ENCODE assay signal across 13 cellular contexts in the genomic region with DNA sequence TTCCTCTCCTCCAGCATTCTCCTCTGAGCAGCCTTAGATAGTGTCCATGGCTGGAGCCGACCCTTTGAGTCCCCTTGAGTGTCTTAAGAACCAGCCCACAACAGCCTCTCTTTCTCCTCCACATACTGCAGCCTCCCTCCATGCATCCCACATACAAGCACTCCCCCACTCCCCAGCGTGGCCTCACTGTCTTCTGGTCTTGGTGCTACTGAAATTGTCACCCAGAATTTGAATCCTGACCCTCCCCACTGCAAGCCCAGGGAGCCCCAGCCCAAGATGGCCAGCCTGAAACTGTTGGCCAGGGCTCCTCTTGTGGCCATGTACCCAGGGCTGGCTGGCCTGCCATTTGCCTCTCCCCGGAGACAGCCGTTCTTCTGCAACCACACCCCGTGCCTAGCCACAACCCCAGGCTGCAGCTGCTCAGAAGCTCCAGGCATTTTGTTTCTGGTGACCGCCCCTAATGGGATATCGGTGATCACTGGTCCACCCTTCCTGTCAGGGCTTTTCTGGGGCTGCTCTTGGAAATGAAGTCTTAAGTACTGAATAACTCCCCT. TPM values are rescaled to one million over a fixed set of nuclear protein-coding genes. Genes with fewer than 3 reads are reported as not detected.
DNase-seq lines count a peak whose midpoint lies in the region; ATAC-seq and TF ChIP-seq lines count a peak whose summit lies in the region.
"Had no signal": no experiment of that assay in that cellular context is flagged by ENCODE, and none has a peak within 500 bp of the region (broad histone marks: within the 10 kb centered on the region; RNA-seq: fewer than 3 reads in every experiment).

No MANE protein-coding gene starts in this region.

- H3K4me1 ChIP-seq in Caco-2 (no peaks in the 10 kb centered on the region), HAP-1 (no peaks in the 10 kb centered on the region), endodermal cell (ENCODE audit: control insufficient read depth, insufficient read depth, low read length) (no peaks in the 10 kb centered on the region)

- in situ Hi-C loops in HAP-1 (cut with MboI; ENCODE audit: low sequenced_read_pairs): no loop called here

- DNase-seq in Caco-2 (no peak), myocyte (ENCODE audit: low read depth) (peak; percentile 93), HAP-1 (ENCODE audit: low spot score in 2 of 2) (no peak), hepatic stellate cell (ENCODE audit: low spot score) (no peak), endodermal cell (no peak), NCI-H345 treated with DMSO at 0.1 percent for 48 hours (lab: John Stamatoyannopoulos, UW; ENCODE audit: unreplicated experiment) (no peak)
- DNase-seq in activated CD8-positive, alpha-beta T cell treated with anti-CD3 and anti-CD28 coated beads, Interleukin-2, amount 10 ng/mL, durations not matched to agents 7 days and 5 days: no peak
- DNase-seq: dermis blood vessel endothelial cell, hippocampal formation, KG1, NCI-H774, SW 1271 had no signal

- CTCF ChIA-PET in Caco-2 (lab: Charles Lee): interaction anchor here (0.9 kb wide), 1 partner anchor 74 kb away, joined by 4 read pairs; no protein-coding TSS in a partner anchor
- CTCF ChIA-PET in activated CD8-positive, alpha-beta T cell treated with anti-CD3 and anti-CD28 coated beads, Interleukin-2, amount 10 ng/mL, durations not matched to agents 7 days and 5 days (lab: Charles Lee): interaction anchor here (1.0 to 2.5 kb wide), 4 partner anchors 13 to 141 kb away, joined by 3 to 8 read pairs (median 4); no protein-coding TSS in a partner anchor

- no TSS peak for BruUV-seq in Caco-2 (replicated peaks; lab: Mats Ljungman, UMichigan)

- H3K4me1 Mint-ChIP-seq in Caco-2 (ENCODE audit: low read depth, unreplicated experiment) (peaks cover 6% of the 10 kb centered on the region), endodermal cell (peaks cover 12% of the 10 kb centered on the region)
- peaks cover 68% of the 10 kb centered on the region for H3K4me1 Mint-ChIP-seq in activated CD8-positive, alpha-beta T cell treated with anti-CD3 and anti-CD28 coated beads, Interleukin-2, amount 10 ng/mL, durations not matched to agents 7 days and 5 days (ENCODE audit: low read depth)

- H3K4me3 ChIP-seq in Caco-2 (ENCODE audit: low read depth, low read length) (no peak overlapping the region), HAP-1 (no peak overlapping the region), endodermal cell (ENCODE audit: low read length) (no peak overlapping the region)

- intact Hi-C loops in Caco-2 (cut with micrococcal nuclease; ENCODE audit: unreplicated experiment): no loop called here

- H3K27me3 ChIP-seq in Caco-2 (replicated peaks; ENCODE audit: control insufficient read depth, insufficient read depth, low read length): no peaks in the 10 kb centered on the region
- H3K27me3 ChIP-seq in HAP-1 (ENCODE audit: low read depth): no peaks in the 10 kb centered on the region
- no peaks in the 10 kb centered on the region for H3K27me3 ChIP-seq in endodermal cell (ENCODE audit: control insufficient read depth, insufficient read depth, low read length, poor library complexity, severe bottlenecking)

- H3K27me3 Mint-ChIP-seq in Caco-2 (ENCODE audit: insufficient read depth, unreplicated experiment): no peaks in the 10 kb centered on the region
- no peaks in the 10 kb centered on the region for H3K27me3 Mint-ChIP-seq in activated CD8-positive, alpha-beta T cell treated with anti-CD3 and anti-CD28 coated beads, Interleukin-2, amount 10 ng/mL, durations not matched to agents 7 days and 5 days (ENCODE audit: low read depth)
- H3K27me3 Mint-ChIP-seq in endodermal cell (ENCODE audit: insufficient read depth): no peaks in the 10 kb centered on the region

- H3K27ac Mint-ChIP-seq in Caco-2 (ENCODE audit: unreplicated experiment) (peak overlapping the region; percentile 9), endodermal cell (no peak overlapping the region)
- H3K27ac Mint-ChIP-seq in activated CD8-positive, alpha-beta T cell treated with anti-CD3 and anti-CD28 coated beads, Interleukin-2, amount 10 ng/mL, durations not matched to agents 7 days and 5 days: peak overlapping the region; percentile 72

- POLR2A ChIA-PET in Caco-2 (lab: Charles Lee): no interaction called here
- POLR2A ChIA-PET in activated CD8-positive, alpha-beta T cell treated with anti-CD3 and anti-CD28 coated beads, Interleukin-2, amount 10 ng/mL, durations not matched to agents 7 days and 5 days (lab: Charles Lee): no interaction called here

- TF ChIP-seq CTCF in Caco-2 (IDR thresholded peaks at IDR 0.05; ENCODE audit: insufficient read depth in 1 of 2, low read depth in 1 of 2, low read length in 1 of 2, severe bottlenecking in 1 of 2, unreplicated experiment in 1 of 2): no peak
- no peak for TF ChIP-seq CTCF in endodermal cell (conservative IDR thresholded peaks at IDR 0.05)

- ATAC-seq in GM21576 (IDR thresholded peaks at IDR 0.05; ENCODE audit: unreplicated experiment): peak; percentile 16
- no peak for ATAC-seq in activated CD8-positive, alpha-beta T cell treated with anti-CD3 and anti-CD28 coated beads, Interleukin-2, amount 10 ng/mL, durations not matched to agents 7 days and 5 days

- no peaks in the 10 kb centered on the region for H3K9me3 ChIP-seq in Caco-2
- no peaks in the 10 kb centered on the region for H3K9me3 ChIP-seq in HAP-1
- H3K9me3 ChIP-seq in endodermal cell (ENCODE audit: control insufficient read depth, low read length): no peaks in the 10 kb centered on the region

- no peak overlapping the region for H3K9ac ChIP-seq in endodermal cell (ENCODE audit: extremely low read depth, low read length, poor library complexity, severe bottlenecking)

- H3K4me3 Mint-ChIP-seq in Caco-2 (ENCODE audit: unreplicated experiment) (no peak overlapping the region), endodermal cell (no peak overlapping the region)
- H3K4me3 Mint-ChIP-seq in activated CD8-positive, alpha-beta T cell treated with anti-CD3 and anti-CD28 coated beads, Interleukin-2, amount 10 ng/mL, durations not matched to agents 7 days and 5 days: no peak overlapping the region

- H3K36me3 Mint-ChIP-seq in Caco-2 (ENCODE audit: insufficient read depth, unreplicated experiment): peaks cover 95% of the 10 kb centered on the region
- H3K36me3 Mint-ChIP-seq in activated CD8-positive, alpha-beta T cell treated with anti-CD3 and anti-CD28 coated beads, Interleukin-2, amount 10 ng/mL, durations not matched to agents 7 days and 5 days (ENCODE audit: low read depth): peaks cover 73% of the 10 kb centered on the region
- peaks cover 51% of the 10 kb centered on the region for H3K36me3 Mint-ChIP-seq in endodermal cell (ENCODE audit: low read depth)

- H3K27ac ChIP-seq in endodermal cell (ENCODE audit: low read depth, low read length): no peak overlapping the region

- peaks cover 13% of the 10 kb centered on the region for H3K36me3 ChIP-seq in Caco-2 (ENCODE audit: control insufficient read depth, insufficient read depth, low read length)
- peaks cover 3% of the 10 kb centered on the region for H3K36me3 ChIP-seq in HAP-1 (replicated peaks)
- peaks cover 75% of the 10 kb centered on the region for H3K36me3 ChIP-seq in endodermal cell (ENCODE audit: control insufficient read depth, insufficient read depth, low read length)

- WGBS in endodermal cell (ENCODE audit: insufficient coverage in 1 of 2, insufficient read length in 1 of 2), 2 experiments: 94 to 97% methylated on average over 5 to 7 of the region's 7 CpGs

- no peaks in the 10 kb centered on the region for H3K9me3 Mint-ChIP-seq in Caco-2 (ENCODE audit: unreplicated experiment)
- no peaks in the 10 kb centered on the region for H3K9me3 Mint-ChIP-seq in activated CD8-positive, alpha-beta T cell treated with anti-CD3 and anti-CD28 coated beads, Interleukin-2, amount 10 ng/mL, durations not matched to agents 7 days and 5 days (ENCODE audit: insufficient read depth)
- H3K9me3 Mint-ChIP-seq in endodermal cell: no peaks in the 10 kb centered on the region

RNA-seq across cellular contexts. Expression of a gene that starts 18.8 kb away (rescaled TPM):
- total RNA-seq in Caco-2 (2022) (0.09 and 0.23 TPM in 2 replicates), myocyte (not detected in 2 replicates), endodermal cell (under 1 TPM in 1 of 2 donors, not detected in 1; 0.13 TPM)
- under 1 TPM; 0.13 to 0.21 TPM for total RNA-seq in activated CD8-positive, alpha-beta T cell treated with anti-CD3 and anti-CD28 coated beads, Interleukin-2, amount 10 ng/mL, durations not matched to agents 7 days and 5 days
- polyA plus RNA-seq in myocyte (2012): not detected
- polyA plus RNA-seq in endodermal cell (2013, experiment 1 of 2): not detected
- 0.33 TPM for polyA plus RNA-seq in endodermal cell (2013, experiment 2 of 2)
